In the genomic region with DNA sequence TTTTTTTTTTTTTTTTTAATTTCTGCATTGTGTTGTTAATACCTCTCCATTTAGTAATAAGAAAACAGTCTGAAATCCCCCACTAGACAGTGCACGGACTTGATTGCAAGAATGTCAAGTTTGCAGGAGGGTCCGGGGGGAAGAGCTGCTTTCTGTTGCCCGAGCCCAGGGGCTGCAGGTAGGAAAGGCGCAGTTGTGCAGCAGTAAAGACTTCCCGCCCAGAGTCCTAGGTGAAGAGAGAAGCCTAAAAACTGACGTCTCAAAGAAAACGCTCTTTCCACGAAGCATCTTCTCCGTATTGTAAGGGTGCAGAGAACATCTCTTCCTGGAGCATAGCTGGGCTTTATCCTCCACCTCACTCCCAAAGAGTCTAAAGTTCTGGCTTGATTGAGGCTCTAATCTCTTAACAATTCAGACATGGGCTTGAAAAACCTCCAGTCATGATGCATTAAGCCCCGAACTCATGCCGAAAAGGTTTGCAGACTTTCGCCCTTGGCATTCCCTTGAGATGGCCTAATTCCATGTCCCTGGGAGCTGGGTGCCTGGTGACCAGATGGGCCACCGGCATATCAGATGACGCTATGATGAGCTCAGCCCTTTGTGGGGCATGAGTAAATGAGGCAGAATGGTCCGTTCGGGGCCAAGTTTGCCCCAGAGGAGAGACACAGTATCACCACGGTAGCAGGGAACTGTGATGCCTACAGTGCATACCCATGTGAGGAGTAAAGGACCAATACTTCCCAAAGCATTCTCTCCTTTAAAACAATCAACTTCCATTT, we compare ENCODE assay signal across 26 cellular contexts.
DNase-seq lines count a peak whose midpoint lies in the region; ATAC-seq and TF ChIP-seq lines count a peak whose summit lies in the region.
"Had no signal": no experiment of that assay in that cellular context is flagged by ENCODE, and none has a peak within 500 bp of the region (broad histone marks: within the 10 kb centered on the region; RNA-seq: fewer than 3 reads in every experiment).

No MANE protein-coding gene starts in this region.

- intact Hi-C loops in psoas muscle (cut with DNase I): no loop called here

- no peak overlapping the region for H3K4me3 ChIP-seq in psoas muscle
- H3K4me3 ChIP-seq: ascending aorta, testis, vagina had no signal

- no peaks in the 10 kb centered on the region for H3K9me3 ChIP-seq in psoas muscle
- H3K9me3 ChIP-seq: ascending aorta, neutrophil, testis, vagina had no signal

- TF ChIP-seq CTCF in psoas muscle (IDR thresholded peaks at IDR 0.05): no peak
- no peak for TF ChIP-seq CTCF in RWPE1 (conservative IDR thresholded peaks at IDR 0.05; ENCODE audit: low read depth)

- no peaks in the 10 kb centered on the region for H3K4me1 ChIP-seq in psoas muscle
- H3K4me1 ChIP-seq: ascending aorta, testis, vagina had no signal

- POLR2A ChIA-PET in RWPE1 (lab: Yijun Ruan, JAX; ENCODE audit: low non-redundant PET): no interaction called here

- CTCF ChIA-PET in RWPE1 (lab: Yijun Ruan, JAX): no interaction called here

- 50 to 54% (median 50%) methylated on average over 17 of the region's 17 CpGs for WGBS in psoas muscle, 3 donors

- DNase-seq in GM04503 (ENCODE audit: low read depth) (peak; percentile 3), NCI-H1694 (lab: John Stamatoyannopoulos, UW) (peak; percentile 6), ecto neural progenitor cell (ENCODE audit: low spot score) (peak; percentile 17), psoas muscle (no peak), RWPE1 (ENCODE audit: low spot score) (no peak)
- DNase-seq in activated CD8-positive, alpha-beta memory T cell treated with anti-CD3 and anti-CD28 coated beads, Interleukin-2, amount 50 U/mL, for 48 hours: no peak
- DNase-seq: activated CD4-positive, alpha-beta T cell treated with anti-CD3 and anti-CD28 coated beads for 48 hours; CD4-positive, CD25-positive, alpha-beta regulatory T cell; DMS153; effector CD8-positive, alpha-beta T cell; IMR-90; kidney glomerular epithelial cell; mammary epithelial cell; NCI-H2107; NCI-H748 treated with DMSO at 0.1 percent for 48 hours; SIG-M5; stimulated activated CD4-positive, alpha-beta T cell treated with anti-CD3 and anti-CD28 coated beads, Interleukin-4, amount 100 ng/mL, for 1 hour; stimulated activated naive CD4-positive, alpha-beta T cell; T-helper 1 cell; testis had no signal

- ATAC-seq in psoas muscle (peak in 3 of 4 donors; percentile 36 to 52 (median 45)), GM21723 (IDR thresholded peaks at IDR 0.05; ENCODE audit: unreplicated experiment) (no peak)
- ATAC-seq: activated T-helper 17 cell treated with anti-CD3 and anti-CD28 coated beads, Interleukin-2, amount 50 U/mL, for 72 hours; esophagus mucosa had no signal

- H3K36me3 ChIP-seq in psoas muscle (ENCODE audit: insufficient read depth in 1 of 2, low read depth in 1 of 2): no peaks in the 10 kb centered on the region
- H3K36me3 ChIP-seq: ascending aorta, neutrophil, vagina had no signal

- H3K27me3 ChIP-seq in psoas muscle (ENCODE audit: insufficient read depth in 3 of 3, low read length in 2 of 3): no peaks in the 10 kb centered on the region
- H3K27me3 ChIP-seq: ascending aorta, testis, vagina had no signal

- H3K27ac ChIP-seq in psoas muscle: no peak overlapping the region
- H3K27ac ChIP-seq in RWPE1: no peak overlapping the region
- H3K27ac ChIP-seq: ascending aorta, neutrophil, testis, vagina had no signal

Comparison
In these comparisons a context has a peak if more than half of its experiments do, and no peak if none do; other contexts are left out.
1. DNase-seq: peak in GM04503 (single experiment), NCI-H1694 (single experiment) and ecto neural progenitor cell (single experiment); none in psoas muscle (0 of 2), RWPE1 (single experiment) and activated CD8-positive, alpha-beta memory T cell treated with anti-CD3 and anti-CD28 coated beads, Interleukin-2, amount 50 U/mL, for 48 hours (single experiment).